1 cellular context compared by ENCODE assay signal in genomic region chr10:27241640-27242472, GRCh38.
TF ChIP-seq lines count a peak whose summit lies in the region.

No MANE protein-coding gene starts in this region.

TF ChIP-seq in K562, 482 proteins besides CTCF, POLR2A, EP300 and RAD21 (continued from another document and continues in another):
- TF ChIP-seq ZBTB11 (CRISPR knock-in tag; IDR thresholded peaks at IDR 0.05) (peak; percentile 84 to 97 (median 84); a peak in 5 of 6 replicates), RBBP5 (IDR thresholded peaks at IDR 0.05; ENCODE audit: borderline replicate concordance, insufficient read depth, low read length, poor library complexity, severe bottlenecking) (peak; percentile 68), RBM17 (IDR thresholded peaks at IDR 0.05; ENCODE audit: borderline replicate concordance, low read depth, low read length) (no peak), FOS (IDR thresholded peaks at IDR 0.05; ENCODE audit: extremely low read depth, insufficient read length) (no peak), VEZF1 (CRISPR knock-in tag; IDR thresholded peaks at IDR 0.05) (peak; percentile 78), MCM2 (IDR thresholded peaks at IDR 0.05; ENCODE audit: low read depth) (no peak), ZNF551 (CRISPR knock-in tag; IDR thresholded peaks at IDR 0.05) (no peak), ZNF511 (CRISPR knock-in tag; IDR thresholded peaks at IDR 0.05) (no peak), MAFK (IDR thresholded peaks at IDR 0.05; ENCODE audit: low read length) (no peak; the same call in 1 of the 2 replicates), PTRF (tag; IDR thresholded peaks at IDR 0.05) (peak; percentile 83), AFF4 (CRISPR knock-in tag; IDR thresholded peaks at IDR 0.05) (peak; percentile 83; the same call in 1 of the 2 replicates), E2F4 (CRISPR knock-in tag; IDR thresholded peaks at IDR 0.05; ENCODE audit: low read depth) (no peak), ZNF57 (CRISPR knock-in tag; IDR thresholded peaks at IDR 0.05) (no peak), HDAC8 (tag; IDR thresholded peaks at IDR 0.05) (no peak), ZMIZ1 (IDR thresholded peaks at IDR 0.05; ENCODE audit: low read depth in 2 of 2, low read length in 2 of 2) (0 out of 4 replicates have a peak, but pooled peaks of 1 of the 2 experiments have one; percentile 42), TBP (optimal IDR thresholded peaks at IDR 0.05; ENCODE audit: low read depth, low read length) (peak; percentile 82), ZNF655 (CRISPR knock-in tag; IDR thresholded peaks at IDR 0.05) (no peak), HINFP (tag; conservative IDR thresholded peaks at IDR 0.05; ENCODE audit: low read depth) (peak; percentile 98), ZBTB12 (CRISPR knock-in tag; IDR thresholded peaks at IDR 0.05) (0 out of 2 replicates have a peak, but pooled peaks have one; percentile 39), SNAPC5 (CRISPR knock-in tag; IDR thresholded peaks at IDR 0.05) (no peak), ETV5 (CRISPR knock-in tag; IDR thresholded peaks at IDR 0.05; ENCODE audit: low read depth) (peak; percentile 92), ERF (CRISPR knock-in tag; IDR thresholded peaks at IDR 0.05) (no peak), ZBTB7A (IDR thresholded peaks at IDR 0.05; ENCODE audit: borderline replicate concordance, control insufficient read depth, low read depth, low read length) (peak; percentile 60; the same call in 1 of the 2 replicates), NCOA4 (IDR thresholded peaks at IDR 0.05; ENCODE audit: partially characterized antibody) (no peak), JUND (IDR thresholded peaks at IDR 0.05; ENCODE audit: borderline replicate concordance, low read depth, low read length) (peak; percentile 53; the same call in 1 of the 2 replicates), JUND (tag; IDR thresholded peaks at IDR 0.05; ENCODE audit: borderline replicate concordance, low read depth, low read length) (peak; percentile 20; the same call in 1 of the 3 replicates), ZNF395 (CRISPR knock-in tag; IDR thresholded peaks at IDR 0.05) (peak; percentile 99), ZNF740 (CRISPR knock-in tag; IDR thresholded peaks at IDR 0.05) (peak; percentile 57; the same call in 1 of the 2 replicates), ZNF740 (tag; IDR thresholded peaks at IDR 0.05) (peak in 1 of 2 experiments; percentile 79; a peak in 3 of 4 replicates), STAT5A (IDR thresholded peaks at IDR 0.05; ENCODE audit: borderline replicate concordance, low read length) (no peak), MAZ (CRISPR knock-in tag; conservative IDR thresholded peaks at IDR 0.05 in 1 of 2, IDR thresholded peaks at IDR 0.05 in 1 of 2) (peak; percentile 49 to 67), RCOR1 (IDR thresholded peaks at IDR 0.05; ENCODE audit: borderline replicate concordance in 1 of 2, low read depth in 2 of 2, low read length in 2 of 2) (peak in 1 of 2 experiments; percentile 48; a peak in 1 of 4 replicates)
